ENCODE assay signal across 32 cellular contexts in the genomic region with DNA sequence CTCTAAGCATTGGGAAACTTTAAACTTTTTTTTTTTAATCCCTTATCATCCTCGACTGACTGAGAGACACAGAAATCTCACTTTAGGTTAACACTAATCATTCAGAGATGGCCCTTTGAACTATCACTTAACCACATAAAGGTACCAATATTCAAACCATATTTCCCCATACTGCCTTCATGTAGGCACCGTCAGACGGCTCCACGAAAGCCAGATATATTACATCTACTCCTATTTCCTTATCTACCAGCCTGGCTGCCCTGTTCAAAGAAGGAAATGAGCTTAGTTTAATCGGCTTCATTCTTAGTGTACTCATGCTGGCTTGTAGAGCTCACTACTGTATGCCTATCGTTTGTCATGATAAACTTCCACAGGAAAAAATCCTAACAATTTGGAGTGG.
DNase-seq lines count a peak whose midpoint lies in the region; ATAC-seq, FAIRE-seq and TF ChIP-seq lines count a peak whose summit lies in the region.
"Had no signal": no experiment of that assay in that cellular context is flagged by ENCODE, and none has a peak within 500 bp of the region (broad histone marks: within the 10 kb centered on the region; RNA-seq: fewer than 3 reads in every experiment).

No MANE protein-coding gene starts in this region.

- intact Hi-C loops in activated CD4-positive, alpha-beta T cell treated with anti-CD3 and anti-CD28 coated beads for 36 hours (cut with DNase I, micrococcal nuclease), result no loop called here
- intact Hi-C loops in activated CD4-positive, alpha-beta T cell treated with anti-CD3 and anti-CD28 coated beads, Interleukin-2, amount 10 ng/mL, durations not matched to agents 24 days and 14 days (cut with micrococcal nuclease), result no loop called here
- intact Hi-C loops in heart left ventricle (cut with DNase I), result no loop called here

- no peak for DNase-seq in activated CD4-positive, alpha-beta T cell treated with anti-CD3 and anti-CD28 coated beads for 36 hours
- DNase-seq in activated CD4-positive, alpha-beta T cell treated with anti-CD3 and anti-CD28 coated beads, Interleukin-2, amount 10 ng/mL, durations not matched to agents 24 days and 14 days, result no peak
- DNase-seq in NCI-H82 treated with DMSO at 0.1 percent for 48 hours (lab: John Stamatoyannopoulos, UW; ENCODE audit: unreplicated experiment), result peak; percentile 8
- DNase-seq in endothelial cell (ENCODE audit: low spot score), result no peak
- peak; percentile 52 for DNase-seq in small intestine
- no peak for DNase-seq in heart left ventricle
- DNase-seq in SK-N-DZ (ENCODE audit: low spot score), result no peak
- DNase-seq: activated CD4-positive, alpha-beta T cell treated with anti-CD3 and anti-CD28 coated beads for 1 hour; activated CD8-positive, alpha-beta T cell treated with anti-CD3 and anti-CD28 coated beads, Interleukin-2, amount 10 ng/mL, durations not matched to agents 7 days and 5 days; aorta; Caco-2; caudate nucleus; effector CD8-positive, alpha-beta T cell; erythroblast; KG1; left ventricle myocardium superior; MG63; naive B cell; NCI-H1105 treated with DMSO at 0.1 percent for 48 hours; NCI-H187 treated with DMSO at 0.1 percent for 48 hours; NCI-H524 treated with DMSO at 0.1 percent for 48 hours; Right ventricle myocardium superior; sigmoid colon; stimulated activated CD4-positive, alpha-beta T cell treated with anti-CD3 and anti-CD28 coated beads, Interleukin-4, amount 100 ng/mL, for 24 hours; transverse colon had no signal

- no peaks in the 10 kb centered on the region for H3K9me3 Mint-ChIP-seq in activated CD4-positive, alpha-beta T cell treated with anti-CD3 and anti-CD28 coated beads for 36 hours (ENCODE audit: low read depth)
- no peaks in the 10 kb centered on the region for H3K9me3 Mint-ChIP-seq in activated CD4-positive, alpha-beta T cell treated with anti-CD3 and anti-CD28 coated beads, Interleukin-2, amount 10 ng/mL, durations not matched to agents 24 days and 14 days
- H3K9me3 Mint-ChIP-seq in endothelial cell (ENCODE audit: unreplicated experiment), result no peaks in the 10 kb centered on the region

- H3K4me1 Mint-ChIP-seq in activated CD4-positive, alpha-beta T cell treated with anti-CD3 and anti-CD28 coated beads for 36 hours, result peaks cover 8% of the 10 kb centered on the region
- no peaks in the 10 kb centered on the region for H3K4me1 Mint-ChIP-seq in activated CD4-positive, alpha-beta T cell treated with anti-CD3 and anti-CD28 coated beads, Interleukin-2, amount 10 ng/mL, durations not matched to agents 24 days and 14 days
- H3K4me1 Mint-ChIP-seq in endothelial cell (ENCODE audit: unreplicated experiment), result peaks cover 40% of the 10 kb centered on the region
- H3K4me1 Mint-ChIP-seq: CD14-positive monocyte had no signal

- WGBS in small intestine, 3 donors, result 14 to 37% (median 17%) methylated on average over 6 of the region's 6 CpGs
- WGBS in heart left ventricle, 4 donors, result 56 to 82% (median 64%) methylated on average over 6 of the region's 6 CpGs

- no peak overlapping the region for H3K4me3 Mint-ChIP-seq in activated CD4-positive, alpha-beta T cell treated with anti-CD3 and anti-CD28 coated beads for 36 hours
- H3K4me3 Mint-ChIP-seq in activated CD4-positive, alpha-beta T cell treated with anti-CD3 and anti-CD28 coated beads, Interleukin-2, amount 10 ng/mL, durations not matched to agents 24 days and 14 days, result no peak overlapping the region
- H3K4me3 Mint-ChIP-seq in endothelial cell (ENCODE audit: unreplicated experiment), result no peak overlapping the region
- H3K4me3 Mint-ChIP-seq: activated CD8-positive, alpha-beta T cell treated with anti-CD3 and anti-CD28 coated beads, Interleukin-2, amount 10 ng/mL, durations not matched to agents 7 days and 5 days; activated naive CD8-positive, alpha-beta T cell; CD14-positive monocyte; naive B cell had no signal

- TF ChIP-seq CTCF in endothelial cell (IDR thresholded peaks at IDR 0.05; ENCODE audit: unreplicated experiment) (no peak), heart left ventricle (IDR thresholded peaks at IDR 0.05) (no peak)

- ATAC-seq in activated CD4-positive, alpha-beta T cell treated with anti-CD3 and anti-CD28 coated beads for 36 hours, result peak; percentile 53
- ATAC-seq in heart left ventricle, result no peak
- ATAC-seq in HG02885 (IDR thresholded peaks at IDR 0.05; ENCODE audit: poor library complexity, unreplicated experiment), result no peak
- ATAC-seq: activated CD8-positive, alpha-beta T cell treated with anti-CD3 and anti-CD28 coated beads, Interleukin-2, amount 10 ng/mL, durations not matched to agents 7 days and 5 days; left ventricle myocardium superior; Panc1 had no signal

- H3K27me3 Mint-ChIP-seq in activated CD4-positive, alpha-beta T cell treated with anti-CD3 and anti-CD28 coated beads for 36 hours, result no peaks in the 10 kb centered on the region
- H3K27me3 Mint-ChIP-seq in activated CD4-positive, alpha-beta T cell treated with anti-CD3 and anti-CD28 coated beads, Interleukin-2, amount 10 ng/mL, durations not matched to agents 24 days and 14 days, result no peaks in the 10 kb centered on the region
- no peaks in the 10 kb centered on the region for H3K27me3 Mint-ChIP-seq in endothelial cell (ENCODE audit: unreplicated experiment)
- H3K27me3 Mint-ChIP-seq: activated naive CD8-positive, alpha-beta T cell; naive B cell had no signal

- H3K27ac ChIP-seq in small intestine (ENCODE audit: low read depth in 1 of 2, low read length in 1 of 2) (no peak overlapping the region), heart left ventricle (no peak overlapping the region)
- H3K27ac ChIP-seq: coronary artery, prostate gland, sigmoid colon, transverse colon had no signal

- no peaks in the 10 kb centered on the region for H3K27me3 ChIP-seq in small intestine (ENCODE audit: control insufficient read depth in 2 of 2, insufficient read depth in 2 of 2, low read length in 2 of 2)
- no peaks in the 10 kb centered on the region for H3K27me3 ChIP-seq in heart left ventricle
- H3K27me3 ChIP-seq: MG63, sigmoid colon, transverse colon had no signal

- H3K36me3 ChIP-seq in small intestine (ENCODE audit: control insufficient read depth in 2 of 2, insufficient read depth in 2 of 2, low read length in 2 of 2) (no peaks in the 10 kb centered on the region), heart left ventricle (no peaks in the 10 kb centered on the region)
- H3K36me3 ChIP-seq: MG63, prostate gland, transverse colon had no signal

- no peaks in the 10 kb centered on the region for H3K36me3 Mint-ChIP-seq in activated CD4-positive, alpha-beta T cell treated with anti-CD3 and anti-CD28 coated beads for 36 hours (ENCODE audit: low read depth)
- H3K36me3 Mint-ChIP-seq in activated CD4-positive, alpha-beta T cell treated with anti-CD3 and anti-CD28 coated beads, Interleukin-2, amount 10 ng/mL, durations not matched to agents 24 days and 14 days (ENCODE audit: low read depth), result no peaks in the 10 kb centered on the region
- peaks cover 11% of the 10 kb centered on the region for H3K36me3 Mint-ChIP-seq in endothelial cell (ENCODE audit: low read depth, unreplicated experiment)
- H3K36me3 Mint-ChIP-seq: activated naive CD8-positive, alpha-beta T cell; CD14-positive monocyte had no signal

- H3K9me3 ChIP-seq in small intestine (ENCODE audit: control insufficient read depth, low read depth) (no peaks in the 10 kb centered on the region), heart left ventricle (no peaks in the 10 kb centered on the region)
- H3K9me3 ChIP-seq: Caco-2, MG63, prostate gland, sigmoid colon, transverse colon had no signal

- no peak overlapping the region for H3K4me3 ChIP-seq in small intestine (ENCODE audit: low read depth in 1 of 2, low read length in 2 of 2)
- no peak overlapping the region for H3K4me3 ChIP-seq in heart left ventricle
- H3K4me3 ChIP-seq: coronary artery, MG63, prostate gland, sigmoid colon, transverse colon had no signal

- TF ChIP-seq POLR2A in heart left ventricle (IDR thresholded peaks at IDR 0.05), result no peak

- H3K4me1 ChIP-seq in small intestine (ENCODE audit: control insufficient read depth in 2 of 2, insufficient read depth in 1 of 2, low read depth in 1 of 2, low read length in 1 of 2) (no peaks in the 10 kb centered on the region), heart left ventricle (peaks cover 0 to 26% (median 15%) of the 10 kb centered on the region in 12 donors)
- H3K4me1 ChIP-seq: Caco-2, prostate gland, sigmoid colon had no signal

- POLR2A ChIA-PET in activated CD4-positive, alpha-beta T cell treated with anti-CD3 and anti-CD28 coated beads for 36 hours (lab: Charles Lee), result no interaction called here

- no peak for FAIRE-seq in small intestine (lab: Jason Lieb, UNC)
- FAIRE-seq: islet of Langerhans had no signal

- CTCF ChIA-PET in activated CD4-positive, alpha-beta T cell treated with anti-CD3 and anti-CD28 coated beads for 36 hours (lab: Charles Lee), result interaction anchor here (1.2 kb wide), 1 partner anchor 14 kb away, joined by 6 read pairs; no protein-coding TSS in a partner anchor

- no peak overlapping the region for H3K27ac Mint-ChIP-seq in activated CD4-positive, alpha-beta T cell treated with anti-CD3 and anti-CD28 coated beads for 36 hours
- H3K27ac Mint-ChIP-seq in activated CD4-positive, alpha-beta T cell treated with anti-CD3 and anti-CD28 coated beads, Interleukin-2, amount 10 ng/mL, durations not matched to agents 24 days and 14 days, result no peak overlapping the region
- H3K27ac Mint-ChIP-seq in endothelial cell (ENCODE audit: unreplicated experiment), result peak overlapping the region; percentile 9
- H3K27ac Mint-ChIP-seq: activated CD8-positive, alpha-beta T cell treated with anti-CD3 and anti-CD28 coated beads, Interleukin-2, amount 10 ng/mL, durations not matched to agents 7 days and 5 days; activated naive CD8-positive, alpha-beta T cell; CD14-positive monocyte had no signal

Comparison
In these comparisons a context has a peak if more than half of its experiments do, and no peak if none do; other contexts are left out.
1. DNase-seq: peak in NCI-H82 treated with DMSO at 0.1 percent for 48 hours (single experiment) and small intestine (single experiment); none in activated CD4-positive, alpha-beta T cell treated with anti-CD3 and anti-CD28 coated beads for 36 hours (single experiment), activated CD4-positive, alpha-beta T cell treated with anti-CD3 and anti-CD28 coated beads, Interleukin-2, amount 10 ng/mL, durations not matched to agents 24 days and 14 days (single experiment), endothelial cell (single experiment), heart left ventricle (0 of 5) and SK-N-DZ (single experiment).